In the genomic region with DNA sequence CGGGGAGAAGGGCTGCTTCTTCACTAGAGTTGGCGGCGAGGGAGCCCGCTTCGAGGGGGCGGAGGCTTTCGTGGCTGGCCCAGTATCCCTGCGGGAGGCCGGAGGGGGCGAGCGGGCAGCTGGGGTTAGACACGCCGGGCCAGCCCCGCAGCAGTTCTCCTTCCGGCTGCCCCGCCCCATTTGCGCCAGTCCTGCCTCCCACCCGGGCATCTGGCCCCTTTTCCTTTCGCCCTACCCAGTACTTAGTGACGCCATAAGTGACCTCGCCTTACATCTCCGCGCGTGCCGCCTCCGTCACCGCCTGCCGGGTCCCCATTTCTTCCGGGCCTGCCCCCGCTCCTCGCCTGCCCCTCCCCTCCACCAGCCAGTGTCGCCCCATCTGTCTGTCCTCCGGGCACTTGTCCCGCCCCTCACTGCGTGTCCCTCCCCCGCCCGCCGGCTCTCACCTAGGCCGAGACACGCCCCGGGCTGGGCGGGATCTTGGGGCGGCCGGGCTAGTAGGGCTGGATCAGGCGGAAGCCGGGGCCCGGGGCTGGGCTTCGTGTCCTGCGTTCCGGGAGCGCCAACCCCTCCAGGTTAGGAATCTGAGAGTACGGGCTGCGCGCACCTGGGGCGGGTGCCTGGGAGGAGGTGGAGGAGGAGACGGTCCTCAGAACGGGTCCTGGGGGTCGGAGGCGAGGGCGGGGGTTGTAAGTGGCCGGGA, we compare ENCODE assay signal across 8 cellular contexts. TPM values are rescaled to one million over a fixed set of nuclear protein-coding genes. Genes with fewer than 3 reads are reported as not detected.
DNase-seq lines count a peak whose midpoint lies in the region; ATAC-seq and TF ChIP-seq lines count a peak whose summit lies in the region.

No MANE protein-coding gene starts in this region.

- H3K36me3 ChIP-seq in HAP-1 (replicated peaks) (no peaks in the 10 kb centered on the region), SJSA1 (no peaks in the 10 kb centered on the region), vagina (peaks cover 0 to 12% of the 10 kb centered on the region in 2 donors)

- H3K9me3 ChIP-seq in HAP-1 (no peaks in the 10 kb centered on the region), SJSA1 (replicated peaks) (no peaks in the 10 kb centered on the region; the same call in 1 of the 2 replicates), vagina (no peaks in the 10 kb centered on the region)

- no peaks in the 10 kb centered on the region for H3K9me3 Mint-ChIP-seq in activated naive CD4-positive, alpha-beta T cell treated with anti-CD3 and anti-CD28 coated beads, Interleukin-2, amount 50 U/mL, for 24 hours
- no peaks in the 10 kb centered on the region for H3K9me3 Mint-ChIP-seq in progenitor cell of endocrine pancreas (ENCODE audit: low read depth)

- in situ Hi-C loops in HAP-1 (cut with MboI; ENCODE audit: low sequenced_read_pairs), result no loop called here

- intact Hi-C loops in Right ventricle myocardium superior (cut with DNase I) (no loop called here), vagina (cut with DNase I) (no loop called here)

- peaks cover 3% of the 10 kb centered on the region for H3K36me3 Mint-ChIP-seq in activated naive CD4-positive, alpha-beta T cell treated with anti-CD3 and anti-CD28 coated beads, Interleukin-2, amount 50 U/mL, for 24 hours
- H3K36me3 Mint-ChIP-seq in progenitor cell of endocrine pancreas (ENCODE audit: insufficient read depth), result peaks cover 2% of the 10 kb centered on the region

- no peaks in the 10 kb centered on the region for H3K27me3 Mint-ChIP-seq in activated naive CD4-positive, alpha-beta T cell treated with anti-CD3 and anti-CD28 coated beads, Interleukin-2, amount 50 U/mL, for 24 hours
- peaks cover 4% of the 10 kb centered on the region for H3K27me3 Mint-ChIP-seq in progenitor cell of endocrine pancreas

- no peaks in the 10 kb centered on the region for H3K27me3 ChIP-seq in HAP-1 (ENCODE audit: low read depth)
- no peaks in the 10 kb centered on the region for H3K27me3 ChIP-seq in SJSA1 (replicated peaks)
- no peaks in the 10 kb centered on the region for H3K27me3 ChIP-seq in vagina

- peaks cover 68% of the 10 kb centered on the region for H3K4me1 Mint-ChIP-seq in activated naive CD4-positive, alpha-beta T cell treated with anti-CD3 and anti-CD28 coated beads, Interleukin-2, amount 50 U/mL, for 24 hours
- peaks cover 9% of the 10 kb centered on the region for H3K4me1 Mint-ChIP-seq in progenitor cell of endocrine pancreas (ENCODE audit: low read depth)

- DNase-seq in ELR (ENCODE audit: low read depth) (peak; percentile 93), HAP-1 (ENCODE audit: low spot score in 2 of 2) (peak; percentile 82 to 98), NB4 (ENCODE audit: low read depth) (peak; percentile 97), SJSA1 (ENCODE audit: low read depth in 1 of 2, low spot score in 2 of 2) (peak; percentile 85 to 96), Right ventricle myocardium superior (peak; percentile 93), progenitor cell of endocrine pancreas (ENCODE audit: low spot score, unreplicated experiment) (peak; percentile 89), vagina (ENCODE audit: extremely low spot score in 2 of 2) (no peak)

- H3K27ac Mint-ChIP-seq in activated naive CD4-positive, alpha-beta T cell treated with anti-CD3 and anti-CD28 coated beads, Interleukin-2, amount 50 U/mL, for 24 hours, result peak overlapping the region; percentile 94
- H3K27ac Mint-ChIP-seq in progenitor cell of endocrine pancreas, result peak overlapping the region; percentile 99

- H3K27ac ChIP-seq in SJSA1 (no peak overlapping the region), vagina (peak overlapping the region; percentile 63)

- peaks cover 4% of the 10 kb centered on the region for H3K4me1 ChIP-seq in HAP-1
- H3K4me1 ChIP-seq in SJSA1 (replicated peaks), result peaks cover 16% of the 10 kb centered on the region
- peaks cover 16% of the 10 kb centered on the region for H3K4me1 ChIP-seq in vagina

- TF ChIP-seq POLR2A in NB4 (IDR thresholded peaks at IDR 0.05; ENCODE audit: extremely low read depth, insufficient read length) (peak; percentile 71), vagina (IDR thresholded peaks at IDR 0.05) (peak in 1 of 2 donors; percentile 29)

- H3K4me3 Mint-ChIP-seq in activated naive CD4-positive, alpha-beta T cell treated with anti-CD3 and anti-CD28 coated beads, Interleukin-2, amount 50 U/mL, for 24 hours, result peak overlapping the region; percentile 88
- peak overlapping the region; percentile 89 for H3K4me3 Mint-ChIP-seq in progenitor cell of endocrine pancreas (ENCODE audit: low read depth)

- H3K4me3 ChIP-seq in HAP-1 (peak overlapping the region; percentile 81), NB4 (ENCODE audit: low read depth, low read length) (peak overlapping the region; percentile 58), SJSA1 (peak overlapping the region; percentile 44), vagina (peak overlapping the region; percentile 57 to 59)

- TF ChIP-seq CTCF in NB4 (IDR thresholded peaks at IDR 0.05; ENCODE audit: low read depth, low read length) (no peak), progenitor cell of endocrine pancreas (IDR thresholded peaks at IDR 0.05; ENCODE audit: unreplicated experiment) (no peak), vagina (IDR thresholded peaks at IDR 0.05) (no peak)

- ATAC-seq in Right ventricle myocardium superior (ENCODE audit: poor library complexity), result peak; percentile 94

RNA-seq across cellular contexts. Expression of a gene that starts 14.3 kb away (rescaled TPM):
- not detected in 2 replicates for total RNA-seq in SJSA1 (2014; rRNA removed; shearing (Covaris generic))
- total RNA-seq in Right ventricle myocardium superior (not detected), progenitor cell of endocrine pancreas (0.24 TPM in 1 of 2 replicates, not detected in the other), vagina (not detected)

RNA-seq across cellular contexts. Expression of a gene that starts 25.9 kb away (rescaled TPM):
- total RNA-seq in SJSA1 (2014; rRNA removed; shearing (Covaris generic)), result not detected in 2 replicates
- total RNA-seq in Right ventricle myocardium superior (12.0 TPM), progenitor cell of endocrine pancreas (3.2 and 3.3 TPM in 2 replicates), vagina (22.1 TPM)

Comparison
In these comparisons a context has a peak if more than half of its experiments do, and no peak if none do; other contexts are left out.
1. DNase-seq: peak in ELR (single experiment), HAP-1 (2 of 2), NB4 (single experiment), SJSA1 (2 of 2), Right ventricle myocardium superior (single experiment) and progenitor cell of endocrine pancreas (single experiment); none in vagina (0 of 2).
2. Peak in every context shown above with its lines, with median percentiles within 50 percentile points of each other: H3K4me3 ChIP-seq.